In genomic region chr11:118594984-118595383, GRCh38 we compare ENCODE assay signal across 8 cellular contexts. TPM values are rescaled to one million over a fixed set of nuclear protein-coding genes. Genes with fewer than 3 reads are reported as not detected.
DNase-seq lines count a peak whose midpoint lies in the region; ATAC-seq and TF ChIP-seq lines count a peak whose summit lies in the region.
"Not testable (repeated sequence)": the region's sequence is repeated elsewhere in the genome, so short reads cannot be mapped to it uniquely, and the experiment has no call there.

No MANE protein-coding gene starts in this region.

- TF ChIP-seq POLR2A in erythroblast (IDR thresholded peaks at IDR 0.05; ENCODE audit: low read length) = not testable (repeated sequence)

- in situ Hi-C loops in GM13976 (cut with MboI; ENCODE audit: low sequenced_read_pairs, unreplicated experiment); SK-MEL-5 (cut with HindIII; ENCODE audit: low pct_unique_long_range_greater_than_20kb, low sequenced_read_pairs): not testable (repeated sequence)

- peak; percentile 60 for DNase-seq in AG10803 (ENCODE audit: low read depth)
- DNase-seq in GM13976 (ENCODE audit: low spot score) = peak; percentile 68
- peak; percentile 68 for DNase-seq in NCI-H1105 treated with DMSO at 0.1 percent for 48 hours (lab: John Stamatoyannopoulos, UW)
- peak; percentile 60 for DNase-seq in SK-MEL-5 (ENCODE audit: low read depth, low spot score)
- DNase-seq in activated naive CD8-positive, alpha-beta T cell treated with anti-CD3 and anti-CD28 coated beads, Interleukin-2, amount 10 ng/mL, durations not matched to agents 7 days and 5 days; left lobe of liver (ENCODE audit: low spot score): not testable (repeated sequence)
- peak; percentile 49 to 68 for DNase-seq in erythroblast (lab: John Stamatoyannopoulos, UW)
- DNase-seq in sciatic nerve (ENCODE audit: low spot score) = peak; percentile 45

- peak overlapping the region; percentile 51 for H3K27ac Mint-ChIP-seq in activated naive CD8-positive, alpha-beta T cell treated with anti-CD3 and anti-CD28 coated beads, Interleukin-2, amount 10 ng/mL, durations not matched to agents 7 days and 5 days

- H3K4me3 ChIP-seq in AG10803 (ENCODE audit: low read length) = not testable (repeated sequence)

- intact Hi-C loops in sciatic nerve (cut with DNase I) = loop anchor here (5.0 kb wide), 1 partner anchor 62 kb away; no protein-coding TSS in a partner anchor

- not testable (repeated sequence) for H3K27me3 Mint-ChIP-seq in activated naive CD8-positive, alpha-beta T cell treated with anti-CD3 and anti-CD28 coated beads, Interleukin-2, amount 10 ng/mL, durations not matched to agents 7 days and 5 days

- POLR2A ChIA-PET in activated naive CD8-positive, alpha-beta T cell treated with anti-CD3 and anti-CD28 coated beads, Interleukin-2, amount 10 ng/mL, durations not matched to agents 7 days and 5 days (lab: Charles Lee) = interaction anchor here (1.4 to 1.5 kb wide), 2 partner anchors 14 to 18 kb away, joined by 3 to 6 read pairs; no protein-coding TSS in a partner anchor

- not testable (repeated sequence) for H3K4me3 Mint-ChIP-seq in activated naive CD8-positive, alpha-beta T cell treated with anti-CD3 and anti-CD28 coated beads, Interleukin-2, amount 10 ng/mL, durations not matched to agents 7 days and 5 days

- peaks cover 20% of the 10 kb centered on the region for H3K4me1 Mint-ChIP-seq in activated naive CD8-positive, alpha-beta T cell treated with anti-CD3 and anti-CD28 coated beads, Interleukin-2, amount 10 ng/mL, durations not matched to agents 7 days and 5 days

- H3K36me3 Mint-ChIP-seq in activated naive CD8-positive, alpha-beta T cell treated with anti-CD3 and anti-CD28 coated beads, Interleukin-2, amount 10 ng/mL, durations not matched to agents 7 days and 5 days = peaks cover 26% of the 10 kb centered on the region

- not testable (repeated sequence) for H3K9me3 Mint-ChIP-seq in activated naive CD8-positive, alpha-beta T cell treated with anti-CD3 and anti-CD28 coated beads, Interleukin-2, amount 10 ng/mL, durations not matched to agents 7 days and 5 days

- TF ChIP-seq CTCF in AG10803 (conservative IDR thresholded peaks at IDR 0.05; ENCODE audit: low read length) = peak; percentile 63
- not testable (repeated sequence) for TF ChIP-seq CTCF in GM13976 (IDR thresholded peaks at IDR 0.05; ENCODE audit: borderline replicate concordance, control extremely low read depth, extremely low read depth, insufficient read depth, missing control alignments)

- peak; percentile 70 for ATAC-seq in activated naive CD8-positive, alpha-beta T cell treated with anti-CD3 and anti-CD28 coated beads, Interleukin-2, amount 10 ng/mL, durations not matched to agents 7 days and 5 days (ENCODE audit: low read depth)
- ATAC-seq in left lobe of liver = peak; percentile 26
- ATAC-seq in sciatic nerve = peak; percentile 38

RNA-seq across cellular contexts. Expression of gene PHLDB1, which starts 12.4 kb away (rescaled TPM):
- total RNA-seq in SK-MEL-5 (2014; rRNA removed; shearing (Covaris generic)) = 20.8 and 22.1 TPM in 2 replicates
- 36.2 and 39.7 TPM in 2 replicates for polyA plus RNA-seq in SK-MEL-5 (2015; cell fraction: cytosol; rRNA removed)
- polyA plus RNA-seq in SK-MEL-5 (2015; cell fraction: nucleus; rRNA removed) = 62.4 and 83.0 TPM in 2 replicates
- total RNA-seq in activated naive CD8-positive, alpha-beta T cell treated with anti-CD3 and anti-CD28 coated beads, Interleukin-2, amount 10 ng/mL, durations not matched to agents 7 days and 5 days = 1 to 10 TPM; 2.7 to 3.3 TPM
- 7.5 TPM for total RNA-seq in left lobe of liver
- total RNA-seq in sciatic nerve = 419 TPM

RNA-seq across cellular contexts. Expression of gene ARCN1, which starts 22.8 kb away (rescaled TPM):
- 93.3 and 98.3 TPM in 2 replicates for total RNA-seq in SK-MEL-5 (2014; rRNA removed; shearing (Covaris generic))
- polyA plus RNA-seq in SK-MEL-5 (2015; cell fraction: cytosol; rRNA removed) = 101 and 116 TPM in 2 replicates
- 23.0 and 28.7 TPM in 2 replicates for polyA plus RNA-seq in SK-MEL-5 (2015; cell fraction: nucleus; rRNA removed)
- total RNA-seq in activated naive CD8-positive, alpha-beta T cell treated with anti-CD3 and anti-CD28 coated beads, Interleukin-2, amount 10 ng/mL, durations not matched to agents 7 days and 5 days = 100 to 1,000 TPM; 107 to 108 TPM
- total RNA-seq in left lobe of liver (61.0 TPM), sciatic nerve (135 TPM)

RNA-seq across cellular contexts. Expression of gene IFT46, which starts 29.3 kb away (rescaled TPM):
- total RNA-seq in SK-MEL-5 (2014; rRNA removed; shearing (Covaris generic)) = 7.0 and 7.3 TPM in 2 replicates
- polyA plus RNA-seq in SK-MEL-5 (2015; cell fraction: cytosol; rRNA removed) = 4.6 and 5.2 TPM in 2 replicates
- polyA plus RNA-seq in SK-MEL-5 (2015; cell fraction: nucleus; rRNA removed) = 7.0 and 11.9 TPM in 2 replicates
- total RNA-seq in activated naive CD8-positive, alpha-beta T cell treated with anti-CD3 and anti-CD28 coated beads, Interleukin-2, amount 10 ng/mL, durations not matched to agents 7 days and 5 days = 10 to 100 TPM; 12.1 to 14.3 TPM
- total RNA-seq in left lobe of liver (5.4 TPM), sciatic nerve (22.2 TPM)

Comparison
In these comparisons a context has a peak if more than half of its experiments do, and no peak if none do; other contexts are left out.
1. RNA of gene PHLDB1, which starts 12.4 kb away (total RNA-seq): 419 TPM in sciatic nerve (single experiment); 20.8 to 22.1 TPM in SK-MEL-5, 7.5 TPM in left lobe of liver (single experiment) and 2.7 to 3.3 TPM in activated naive CD8-positive, alpha-beta T cell treated with anti-CD3 and anti-CD28 coated beads, Interleukin-2, amount 10 ng/mL, durations not matched to agents 7 days and 5 days; every median in the first group is over 10 times any median in the second.
2. Peak in every context shown above with its lines, with median percentiles within 50 percentile points of each other: ATAC-seq.